In genomic region chr9:111039203-111039907, GRCh38 we compare ENCODE assay signal across 10 cellular contexts. TPM values are rescaled to one million over a fixed set of nuclear protein-coding genes. Genes with fewer than 3 reads are reported as not detected.
DNase-seq lines count a peak whose midpoint lies in the region; ATAC-seq, FAIRE-seq and TF ChIP-seq lines count a peak whose summit lies in the region.
"Had no signal": no experiment of that assay in that cellular context is flagged by ENCODE, and none has a peak within 500 bp of the region (broad histone marks: within the 10 kb centered on the region; RNA-seq: fewer than 3 reads in every experiment).

No MANE protein-coding gene starts in this region.

- 26 to 40% methylated on average over 22 to 24 of the region's 24 CpGs for WGBS in upper lobe of left lung, 2 donors

- intact Hi-C loops in lower lobe of right lung (cut with DNase I) = no loop called here

- H3K27ac ChIP-seq in lower lobe of right lung (peak overlapping the region; percentile 85), upper lobe of left lung (peak overlapping the region; percentile 72 to 90 (median 82))
- H3K27ac ChIP-seq: C4-2B had no signal

- H3K9me3 Mint-ChIP-seq in activated T-cell treated with anti-CD3 and anti-CD28 coated beads, Interleukin-2, amount 50 U/mL, for 72 hours = no peaks in the 10 kb centered on the region

- TF ChIP-seq CTCF in bronchial epithelial cell (IDR thresholded peaks at IDR 0.05; ENCODE audit: insufficient read depth, low read length, severe bottlenecking) (no peak), lower lobe of right lung (IDR thresholded peaks at IDR 0.05) (no peak), upper lobe of left lung (IDR thresholded peaks at IDR 0.05) (no peak)

- H3K36me3 ChIP-seq in bronchial epithelial cell (ENCODE audit: control insufficient read depth, insufficient read depth, low read length) (no peaks in the 10 kb centered on the region), lower lobe of right lung (no peaks in the 10 kb centered on the region), upper lobe of left lung (no peaks in the 10 kb centered on the region)

- DNase-seq in activated T-cell treated with anti-CD3 and anti-CD28 coated beads, Interleukin-2, amount 50 U/mL, for 72 hours = no peak
- no peak for DNase-seq in activated T-cell treated with anti-CD3 and anti-CD28 coated beads for 4 hours
- DNase-seq in bronchial epithelial cell (ENCODE audit: low read depth) = peak; percentile 34
- DNase-seq in lower lobe of right lung = no peak
- DNase-seq in upper lobe of left lung = no peak
- DNase-seq in NCI-H524 (lab: John Stamatoyannopoulos, UW) = no peak
- DNase-seq in activated CD4-positive, alpha-beta T cell treated with anti-CD3 and anti-CD28 coated beads, Interleukin-2, amount 50 U/mL, for 48 hours = no peak
- no peak for DNase-seq in RPMI8226
- DNase-seq: foreskin melanocyte had no signal

- H3K27me3 Mint-ChIP-seq in activated T-cell treated with anti-CD3 and anti-CD28 coated beads, Interleukin-2, amount 50 U/mL, for 72 hours (ENCODE audit: low read depth) = peaks cover 43% of the 10 kb centered on the region

- H3K4me1 Mint-ChIP-seq in activated T-cell treated with anti-CD3 and anti-CD28 coated beads, Interleukin-2, amount 50 U/mL, for 72 hours (ENCODE audit: low read depth) = peaks cover 12% of the 10 kb centered on the region

- peak; percentile 62 for FAIRE-seq in bronchial epithelial cell (lab: Jason Lieb, UNC)

- H3K27ac Mint-ChIP-seq in activated T-cell treated with anti-CD3 and anti-CD28 coated beads, Interleukin-2, amount 50 U/mL, for 72 hours = no peak overlapping the region

- H3K9me3 ChIP-seq in lower lobe of right lung (no peaks in the 10 kb centered on the region), upper lobe of left lung (no peaks in the 10 kb centered on the region)

- no peak for TF ChIP-seq POLR2A in upper lobe of left lung (IDR thresholded peaks at IDR 0.05)

- peaks cover 22% of the 10 kb centered on the region for H3K4me1 ChIP-seq in lower lobe of right lung
- peaks cover 0 to 32% (median 10%) of the 10 kb centered on the region in 4 donors for H3K4me1 ChIP-seq in upper lobe of left lung

- H3K27me3 ChIP-seq in bronchial epithelial cell (ENCODE audit: control insufficient read depth, insufficient read depth, low read length) (no peaks in the 10 kb centered on the region), lower lobe of right lung (ENCODE audit: low read depth) (peaks cover 7% of the 10 kb centered on the region), upper lobe of left lung (peaks cover 0 to 11% (median 0%) of the 10 kb centered on the region in 4 donors)

- H3K4me3 ChIP-seq in bronchial epithelial cell (ENCODE audit: low read depth, low read length) (peak overlapping the region; percentile 80), lower lobe of right lung (peak overlapping the region; percentile 69), upper lobe of left lung (peak overlapping the region in 3 of 4 donors; percentile 63 to 71 (median 66))

- ATAC-seq in activated T-cell treated with anti-CD3 and anti-CD28 coated beads, Interleukin-2, amount 50 U/mL, for 72 hours (replicated peaks in 1 of 2) = no peak
- ATAC-seq in lower lobe of right lung (peak; percentile 28 to 58), upper lobe of left lung (ENCODE audit: low FRiP score in 2 of 2) (peak in 1 of 2 donors; percentile 55)

- peaks cover 4 to 5% of the 10 kb centered on the region in 2 donors for H3K36me3 Mint-ChIP-seq in activated T-cell treated with anti-CD3 and anti-CD28 coated beads, Interleukin-2, amount 50 U/mL, for 72 hours (ENCODE audit: insufficient read depth in 2 of 2)

- peak overlapping the region; percentile 63 to 68 for H3K4me3 Mint-ChIP-seq in activated T-cell treated with anti-CD3 and anti-CD28 coated beads, Interleukin-2, amount 50 U/mL, for 72 hours

- TF ChIP-seq EP300 in upper lobe of left lung (IDR thresholded peaks at IDR 0.05) = no peak

RNA-seq across cellular contexts. Expression of gene LPAR1, which starts 1.1 kb away (rescaled TPM):
- total RNA-seq in activated T-cell treated with anti-CD3 and anti-CD28 coated beads, Interleukin-2, amount 50 U/mL, for 72 hours = not detected
- 9.0 and 16.8 TPM in 2 replicates for total RNA-seq in bronchial epithelial cell
- total RNA-seq in lower lobe of right lung = 23.2 TPM
- total RNA-seq in upper lobe of left lung = 10 to 100 TPM in 5 of 6 donors, 1 to 10 TPM in 1; 9.3 to 28.7 (median 15.6) TPM

Comparison
In these comparisons a context has a peak if more than half of its experiments do, and no peak if none do; other contexts are left out.
1. ATAC-seq: peak in lower lobe of right lung (2 of 2); none in activated T-cell treated with anti-CD3 and anti-CD28 coated beads, Interleukin-2, amount 50 U/mL, for 72 hours (0 of 2).
2. Peak in every context shown above with its lines, with median percentiles within 50 percentile points of each other: H3K4me3 ChIP-seq.